In the genomic region with DNA sequence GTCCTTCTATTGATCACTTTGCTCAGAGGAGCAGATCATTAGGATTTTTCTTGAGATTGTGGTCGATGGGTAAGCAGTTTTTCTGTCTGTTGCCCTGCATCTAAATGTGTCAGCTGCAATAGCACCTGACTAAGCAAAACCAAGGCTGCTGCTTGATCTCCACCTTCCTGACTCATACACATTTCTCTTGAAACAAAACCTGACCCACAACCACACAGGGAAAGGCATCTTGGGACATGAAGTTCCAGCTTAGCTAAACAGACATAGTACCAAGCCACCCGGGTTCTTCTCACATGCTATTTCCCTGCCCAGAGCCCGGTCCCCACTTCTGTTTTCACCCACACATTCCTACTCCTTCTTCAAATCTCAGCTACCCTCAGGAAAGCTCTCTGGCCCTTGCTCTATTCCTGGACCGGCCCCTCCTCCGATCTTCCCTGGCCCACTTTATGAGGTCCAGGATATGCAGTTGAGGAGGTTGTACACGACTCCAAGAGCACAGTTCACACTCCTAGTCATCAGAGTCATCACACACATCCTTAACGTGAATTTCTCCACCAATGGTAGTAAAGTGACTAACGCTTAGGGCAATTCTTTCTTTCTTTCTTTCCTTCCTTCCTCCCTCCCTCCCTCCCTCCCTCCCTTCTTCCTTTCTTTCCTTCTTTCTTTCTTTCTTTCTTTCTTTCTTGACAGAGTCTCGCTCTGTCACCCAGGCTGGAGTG, we compare ENCODE assay signal across 15 cellular contexts. TPM values are rescaled to one million over a fixed set of nuclear protein-coding genes. Genes with fewer than 3 reads are reported as not detected.
DNase-seq lines count a peak whose midpoint lies in the region; TF ChIP-seq lines count a peak whose summit lies in the region.
"Had no signal": no experiment of that assay in that cellular context is flagged by ENCODE, and none has a peak within 500 bp of the region (broad histone marks: within the 10 kb centered on the region; RNA-seq: fewer than 3 reads in every experiment).

No MANE protein-coding gene starts in this region.

- H3K27me3 Mint-ChIP-seq in mesothelial cell of epicardium (ENCODE audit: low read depth): peaks cover 44% of the 10 kb centered on the region
- H3K27me3 Mint-ChIP-seq in CD8-positive, alpha-beta memory T cell: peaks cover 34 to 59% of the 10 kb centered on the region in 2 donors

- H3K4ac ChIP-seq in mesenchymal stem cell (ENCODE audit: low read depth in 1 of 2, low read length in 2 of 2): peak overlapping the region in 1 of 2 experiments; percentile 16

- H3K4me1 ChIP-seq in mesenchymal stem cell (ENCODE audit: control insufficient read depth, insufficient read depth, low read depth, low read length): peaks cover 15% of the 10 kb centered on the region
- H3K4me1 ChIP-seq in CD8-positive, alpha-beta memory T cell (ENCODE audit: insufficient read depth, low read length): no peaks in the 10 kb centered on the region
- no peaks in the 10 kb centered on the region for H3K4me1 ChIP-seq in effector memory CD4-positive, alpha-beta T cell (ENCODE audit: control insufficient read depth, insufficient read depth, low read length, poor library complexity, severe bottlenecking)

- H3K36me3 Mint-ChIP-seq in mesothelial cell of epicardium: no peaks in the 10 kb centered on the region
- no peaks in the 10 kb centered on the region for H3K36me3 Mint-ChIP-seq in CD8-positive, alpha-beta memory T cell
- H3K36me3 Mint-ChIP-seq: activated naive CD4-positive, alpha-beta T cell treated with anti-CD3 and anti-CD28 coated beads, Interleukin-2, amount 50 U/mL, for 24 hours; WTC11 had no signal

- POLR2A ChIA-PET in CD8-positive, alpha-beta memory T cell (lab: Charles Lee): no interaction called here

- H3K4me1 Mint-ChIP-seq in mesothelial cell of epicardium: peaks cover 3% of the 10 kb centered on the region
- H3K4me1 Mint-ChIP-seq in CD8-positive, alpha-beta memory T cell: no peaks in the 10 kb centered on the region
- H3K4me1 Mint-ChIP-seq: activated naive CD4-positive, alpha-beta T cell treated with anti-CD3 and anti-CD28 coated beads, Interleukin-2, amount 50 U/mL, for 24 hours; WTC11 had no signal

- H4K91ac ChIP-seq in mesenchymal stem cell (ENCODE audit: low read length): no peak overlapping the region

- H3K9ac ChIP-seq in mesenchymal stem cell (ENCODE audit: low read length): peak overlapping the region; percentile 34

- no peak overlapping the region for H3K4me3 ChIP-seq in astrocyte of the cerebellum (ENCODE audit: low read depth, low read length)
- no peak overlapping the region for H3K4me3 ChIP-seq in mesenchymal stem cell (ENCODE audit: insufficient read depth in 1 of 2, low read depth in 1 of 2, low read length in 2 of 2)
- no peak overlapping the region for H3K4me3 ChIP-seq in CD8-positive, alpha-beta memory T cell (ENCODE audit: low read length)
- H3K4me3 ChIP-seq in effector memory CD4-positive, alpha-beta T cell (ENCODE audit: insufficient read depth, low read depth, low read length, poor library complexity, severe bottlenecking): no peak overlapping the region
- H3K4me3 ChIP-seq: transverse colon had no signal

- no peak overlapping the region for H3K23ac ChIP-seq in mesenchymal stem cell (ENCODE audit: low read length in 2 of 2)

- DNase-seq in EL: peak; percentile 16
- peak; percentile 25 for DNase-seq in HS-5 (ENCODE audit: low read depth)
- peak; percentile 13 for DNase-seq in astrocyte of the cerebellum (ENCODE audit: low read depth)
- peak; percentile 65 for DNase-seq in mesenchymal stem cell
- DNase-seq in mesothelial cell of epicardium (ENCODE audit: low spot score in 2 of 2, unreplicated experiment in 2 of 2): no peak
- no peak for DNase-seq in CD8-positive, alpha-beta memory T cell
- DNase-seq in NCI-H82 (lab: John Stamatoyannopoulos, UW): no peak
- no peak for DNase-seq in effector memory CD4-positive, alpha-beta T cell
- DNase-seq: effector memory CD8-positive, alpha-beta T cell; NCI-H1436; OCI-M1; transverse colon had no signal

- H3K27ac ChIP-seq in mesenchymal stem cell (ENCODE audit: low read length, poor library complexity, severe bottlenecking): no peak overlapping the region
- no peak overlapping the region for H3K27ac ChIP-seq in CD8-positive, alpha-beta memory T cell (ENCODE audit: low read depth, low read length)
- H3K27ac ChIP-seq in effector memory CD4-positive, alpha-beta T cell (ENCODE audit: insufficient read depth, low read length, poor library complexity, severe bottlenecking): no peak overlapping the region
- H3K27ac ChIP-seq: neutrophil, transverse colon had no signal

- no peaks in the 10 kb centered on the region for H3K79me1 ChIP-seq in mesenchymal stem cell (replicated peaks; ENCODE audit: low read length, poor library complexity, severe bottlenecking)

- in situ Hi-C loops in astrocyte of the cerebellum (cut with HindIII; ENCODE audit: low sequenced_read_pairs): no loop called here

- H3K36me3 ChIP-seq in mesenchymal stem cell (ENCODE audit: control insufficient read depth in 1 of 2, insufficient read depth in 2 of 2, low read depth in 1 of 2, low read length in 2 of 2): peaks cover 0 to 3% of the 10 kb centered on the region in 2 experiments
- no peaks in the 10 kb centered on the region for H3K36me3 ChIP-seq in CD8-positive, alpha-beta memory T cell (ENCODE audit: insufficient read depth, low read length)
- H3K36me3 ChIP-seq in effector memory CD4-positive, alpha-beta T cell (ENCODE audit: control insufficient read depth, insufficient read depth, low read length): no peaks in the 10 kb centered on the region
- H3K36me3 ChIP-seq: neutrophil, transverse colon had no signal

- TF ChIP-seq CTCF in astrocyte of the cerebellum (IDR thresholded peaks at IDR 0.05; ENCODE audit: low read depth, low read length, missing control alignments) (no peak), mesothelial cell of epicardium (IDR thresholded peaks at IDR 0.05; ENCODE audit: unreplicated experiment) (no peak)

- no peak overlapping the region for H2AFZ ChIP-seq in mesenchymal stem cell (ENCODE audit: low read depth, low read length)

- H3K4me2 ChIP-seq in mesenchymal stem cell (ENCODE audit: low read length, poor library complexity, severe bottlenecking): no peak overlapping the region

- no peak overlapping the region for H3K4me3 Mint-ChIP-seq in mesothelial cell of epicardium
- H3K4me3 Mint-ChIP-seq in CD8-positive, alpha-beta memory T cell: no peak overlapping the region
- H3K4me3 Mint-ChIP-seq: activated naive CD4-positive, alpha-beta T cell treated with anti-CD3 and anti-CD28 coated beads, Interleukin-2, amount 50 U/mL, for 24 hours; effector memory CD8-positive, alpha-beta T cell; WTC11 had no signal

- no peak overlapping the region for H2BK5ac ChIP-seq in mesenchymal stem cell (ENCODE audit: low read depth, low read length, poor library complexity, severe bottlenecking)

- no peak overlapping the region for H3K27ac Mint-ChIP-seq in mesothelial cell of epicardium
- peak overlapping the region in 1 of 8 donors; percentile 19 for H3K27ac Mint-ChIP-seq in CD8-positive, alpha-beta memory T cell
- H3K27ac Mint-ChIP-seq: activated naive CD4-positive, alpha-beta T cell treated with anti-CD3 and anti-CD28 coated beads, Interleukin-2, amount 50 U/mL, for 24 hours; effector memory CD8-positive, alpha-beta T cell; WTC11 had no signal

- H2BK12ac ChIP-seq in mesenchymal stem cell (ENCODE audit: low read length in 2 of 2): peak overlapping the region in 1 of 2 experiments; percentile 51

- H2BK120ac ChIP-seq in mesenchymal stem cell (ENCODE audit: low read depth, low read length): no peak overlapping the region

- no peaks in the 10 kb centered on the region for H3K9me3 Mint-ChIP-seq in mesothelial cell of epicardium
- H3K9me3 Mint-ChIP-seq in CD8-positive, alpha-beta memory T cell: peaks cover 0 to 2% (median 0%) of the 10 kb centered on the region in 5 donors
- H3K9me3 Mint-ChIP-seq: activated naive CD4-positive, alpha-beta T cell treated with anti-CD3 and anti-CD28 coated beads, Interleukin-2, amount 50 U/mL, for 24 hours; effector memory CD8-positive, alpha-beta T cell; WTC11 had no signal

- no peak overlapping the region for H4K8ac ChIP-seq in mesenchymal stem cell (ENCODE audit: low read length)

- H3K14ac ChIP-seq in mesenchymal stem cell (ENCODE audit: low read length in 2 of 2): no peak overlapping the region

- 67% methylated on average over 9 of the region's 9 CpGs for WGBS in mesenchymal stem cell

- no peak overlapping the region for H2BK15ac ChIP-seq in mesenchymal stem cell (ENCODE audit: low read depth, poor library complexity, severe bottlenecking)

- H3K27me3 ChIP-seq in mesenchymal stem cell (ENCODE audit: control insufficient read depth in 1 of 2, insufficient read depth in 1 of 2, low read length in 2 of 2): peaks cover 14 to 15% of the 10 kb centered on the region in 2 experiments
- H3K27me3 ChIP-seq in CD8-positive, alpha-beta memory T cell (ENCODE audit: insufficient read depth, low read length, poor library complexity, severe bottlenecking): peaks cover 9% of the 10 kb centered on the region
- H3K27me3 ChIP-seq in effector memory CD4-positive, alpha-beta T cell (replicated peaks; ENCODE audit: control insufficient read depth, insufficient read depth, low read length, poor library complexity, severe bottlenecking): peaks cover 6% of the 10 kb centered on the region

- peak overlapping the region in 1 of 2 experiments; percentile 18 for H3K18ac ChIP-seq in mesenchymal stem cell (ENCODE audit: low read depth in 1 of 2, low read length in 2 of 2)

- no peaks in the 10 kb centered on the region for H3K9me3 ChIP-seq in mesenchymal stem cell (ENCODE audit: control insufficient read depth, low read length)
- no peaks in the 10 kb centered on the region for H3K9me3 ChIP-seq in CD8-positive, alpha-beta memory T cell (ENCODE audit: low read length)
- no peaks in the 10 kb centered on the region for H3K9me3 ChIP-seq in effector memory CD4-positive, alpha-beta T cell (ENCODE audit: control insufficient read depth, low read length)
- H3K9me3 ChIP-seq: neutrophil, transverse colon had no signal

- H2AK5ac ChIP-seq in mesenchymal stem cell (ENCODE audit: low read length, severe bottlenecking): no peak overlapping the region

- CTCF ChIA-PET in CD8-positive, alpha-beta memory T cell (lab: Charles Lee): interaction anchor here (1.9 kb wide), 1 partner anchor 83 kb away, joined by 13 read pairs; no protein-coding TSS in a partner anchor

RNA-seq across cellular contexts. Expression of a gene that starts 16.1 kb away (rescaled TPM):
- 8.1 TPM for polyA plus RNA-seq in mesenchymal stem cell (2013, experiment 1 of 2)
- 8.2 TPM for polyA plus RNA-seq in mesenchymal stem cell (2013, experiment 2 of 2)
- total RNA-seq in mesothelial cell of epicardium: 20.1 to 21.4 TPM (median 21.4 TPM) in 3 replicates
- total RNA-seq in CD8-positive, alpha-beta memory T cell: 10 to 100 TPM; 21.8 to 22.8 TPM
- polyA plus RNA-seq in CD8-positive, alpha-beta memory T cell: 14.6 TPM

Comparison
In these comparisons a context has a peak if more than half of its experiments do, and no peak if none do; other contexts are left out.
1. DNase-seq: peak in EL (single experiment), HS-5 (single experiment), astrocyte of the cerebellum (single experiment) and mesenchymal stem cell (single experiment); none in mesothelial cell of epicardium (0 of 2), CD8-positive, alpha-beta memory T cell (0 of 5), NCI-H82 (single experiment) and effector memory CD4-positive, alpha-beta T cell (0 of 3).